1 cellular context compared by ENCODE assay signal in the genomic region with DNA sequence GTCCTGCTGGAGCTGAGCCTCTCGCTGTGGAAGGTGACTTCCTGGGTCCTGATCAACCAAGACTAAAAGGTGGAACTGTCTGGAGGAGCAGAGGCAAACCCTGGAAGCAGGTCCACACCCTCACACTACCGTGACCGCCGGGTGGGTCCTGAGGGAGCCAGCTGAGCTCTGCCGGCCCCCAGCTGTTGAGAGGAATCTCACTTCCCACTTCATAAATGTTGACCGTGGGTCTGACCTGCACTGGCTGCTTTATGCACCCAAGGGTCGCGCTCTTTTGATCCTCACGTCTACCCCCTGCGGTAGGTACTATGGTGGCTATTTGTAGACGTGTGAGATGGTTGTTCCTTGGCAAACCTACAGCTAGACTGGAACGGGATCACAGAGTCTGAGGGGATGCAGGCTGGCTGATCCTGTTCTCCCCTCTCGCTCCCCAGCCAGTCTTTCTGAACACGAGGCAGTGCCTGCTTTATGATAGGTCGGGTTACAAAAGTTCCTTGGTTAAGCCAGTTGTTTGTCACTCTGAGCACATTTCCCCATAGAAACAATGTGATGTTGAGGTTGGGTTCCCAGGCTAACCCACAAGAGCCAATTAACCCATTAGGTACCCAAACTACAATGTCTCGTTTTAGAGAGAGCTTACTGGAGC.
TF ChIP-seq lines count a peak whose summit lies in the region.

No MANE protein-coding gene starts in this region.

TF ChIP-seq in GM23338, 12 proteins besides CTCF, POLR2A, EP300 and RAD21:
- TF ChIP-seq, protein P1, sequence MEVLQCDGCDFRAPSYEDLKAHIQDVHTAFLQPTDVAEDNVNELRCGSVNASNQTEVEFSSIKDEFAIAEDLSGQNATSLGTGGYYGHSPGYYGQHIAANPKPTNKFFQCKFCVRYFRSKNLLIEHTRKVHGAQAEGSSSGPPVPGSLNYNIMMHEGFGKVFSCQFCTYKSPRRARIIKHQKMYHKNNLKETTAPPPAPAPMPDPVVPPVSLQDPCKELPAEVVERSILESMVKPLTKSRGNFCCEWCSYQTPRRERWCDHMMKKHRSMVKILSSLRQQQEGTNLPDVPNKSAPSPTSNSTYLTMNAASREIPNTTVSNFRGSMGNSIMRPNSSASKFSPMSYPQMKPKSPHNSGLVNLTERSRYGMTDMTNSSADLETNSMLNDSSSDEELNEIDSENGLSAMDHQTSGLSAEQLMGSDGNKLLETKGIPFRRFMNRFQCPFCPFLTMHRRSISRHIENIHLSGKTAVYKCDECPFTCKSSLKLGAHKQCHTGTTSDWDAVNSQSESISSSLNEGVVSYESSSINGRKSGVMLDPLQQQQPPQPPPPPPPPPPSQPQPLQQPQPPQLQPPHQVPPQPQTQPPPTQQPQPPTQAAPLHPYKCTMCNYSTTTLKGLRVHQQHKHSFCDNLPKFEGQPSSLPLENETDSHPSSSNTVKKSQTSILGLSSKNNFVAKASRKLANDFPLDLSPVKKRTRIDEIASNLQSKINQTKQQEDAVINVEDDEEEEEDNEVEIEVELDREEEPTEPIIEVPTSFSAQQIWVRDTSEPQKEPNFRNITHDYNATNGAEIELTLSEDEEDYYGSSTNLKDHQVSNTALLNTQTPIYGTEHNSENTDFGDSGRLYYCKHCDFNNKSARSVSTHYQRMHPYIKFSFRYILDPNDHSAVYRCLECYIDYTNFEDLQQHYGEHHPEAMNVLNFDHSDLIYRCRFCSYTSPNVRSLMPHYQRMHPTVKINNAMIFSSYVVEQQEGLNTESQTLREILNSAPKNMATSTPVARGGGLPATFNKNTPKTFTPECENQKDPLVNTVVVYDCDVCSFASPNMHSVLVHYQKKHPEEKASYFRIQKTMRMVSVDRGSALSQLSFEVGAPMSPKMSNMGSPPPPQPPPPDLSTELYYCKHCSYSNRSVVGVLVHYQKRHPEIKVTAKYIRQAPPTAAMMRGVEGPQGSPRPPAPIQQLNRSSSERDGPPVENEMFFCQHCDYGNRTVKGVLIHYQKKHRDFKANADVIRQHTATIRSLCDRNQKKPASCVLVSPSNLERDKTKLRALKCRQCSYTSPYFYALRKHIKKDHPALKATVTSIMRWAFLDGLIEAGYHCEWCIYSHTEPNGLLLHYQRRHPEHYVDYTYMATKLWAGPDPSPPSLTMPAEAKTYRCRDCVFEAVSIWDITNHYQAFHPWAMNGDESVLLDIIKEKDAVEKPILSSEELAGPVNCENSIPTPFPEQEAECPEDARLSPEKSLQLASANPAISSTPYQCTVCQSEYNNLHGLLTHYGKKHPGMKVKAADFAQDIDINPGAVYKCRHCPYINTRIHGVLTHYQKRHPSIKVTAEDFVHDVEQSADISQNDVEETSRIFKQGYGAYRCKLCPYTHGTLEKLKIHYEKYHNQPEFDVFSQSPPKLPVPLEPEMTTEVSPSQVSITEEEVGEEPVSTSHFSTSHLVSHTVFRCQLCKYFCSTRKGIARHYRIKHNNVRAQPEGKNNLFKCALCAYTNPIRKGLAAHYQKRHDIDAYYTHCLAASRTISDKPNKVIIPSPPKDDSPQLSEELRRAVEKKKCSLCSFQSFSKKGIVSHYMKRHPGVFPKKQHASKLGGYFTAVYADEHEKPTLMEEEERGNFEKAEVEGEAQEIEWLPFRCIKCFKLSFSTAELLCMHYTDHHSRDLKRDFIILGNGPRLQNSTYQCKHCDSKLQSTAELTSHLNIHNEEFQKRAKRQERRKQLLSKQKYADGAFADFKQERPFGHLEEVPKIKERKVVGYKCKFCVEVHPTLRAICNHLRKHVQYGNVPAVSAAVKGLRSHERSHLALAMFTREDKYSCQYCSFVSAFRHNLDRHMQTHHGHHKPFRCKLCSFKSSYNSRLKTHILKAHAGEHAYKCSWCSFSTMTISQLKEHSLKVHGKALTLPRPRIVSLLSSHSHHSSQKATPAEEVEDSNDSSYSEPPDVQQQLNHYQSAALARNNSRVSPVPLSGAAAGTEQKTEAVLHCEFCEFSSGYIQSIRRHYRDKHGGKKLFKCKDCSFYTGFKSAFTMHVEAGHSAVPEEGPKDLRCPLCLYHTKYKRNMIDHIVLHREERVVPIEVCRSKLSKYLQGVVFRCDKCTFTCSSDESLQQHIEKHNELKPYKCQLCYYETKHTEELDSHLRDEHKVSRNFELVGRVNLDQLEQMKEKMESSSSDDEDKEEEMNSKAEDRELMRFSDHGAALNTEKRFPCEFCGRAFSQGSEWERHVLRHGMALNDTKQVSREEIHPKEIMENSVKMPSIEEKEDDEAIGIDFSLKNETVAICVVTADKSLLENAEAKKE (CRISPR knock-in tag; IDR thresholded peaks at IDR 0.05), result no peak
- TF ChIP-seq, protein P2, sequence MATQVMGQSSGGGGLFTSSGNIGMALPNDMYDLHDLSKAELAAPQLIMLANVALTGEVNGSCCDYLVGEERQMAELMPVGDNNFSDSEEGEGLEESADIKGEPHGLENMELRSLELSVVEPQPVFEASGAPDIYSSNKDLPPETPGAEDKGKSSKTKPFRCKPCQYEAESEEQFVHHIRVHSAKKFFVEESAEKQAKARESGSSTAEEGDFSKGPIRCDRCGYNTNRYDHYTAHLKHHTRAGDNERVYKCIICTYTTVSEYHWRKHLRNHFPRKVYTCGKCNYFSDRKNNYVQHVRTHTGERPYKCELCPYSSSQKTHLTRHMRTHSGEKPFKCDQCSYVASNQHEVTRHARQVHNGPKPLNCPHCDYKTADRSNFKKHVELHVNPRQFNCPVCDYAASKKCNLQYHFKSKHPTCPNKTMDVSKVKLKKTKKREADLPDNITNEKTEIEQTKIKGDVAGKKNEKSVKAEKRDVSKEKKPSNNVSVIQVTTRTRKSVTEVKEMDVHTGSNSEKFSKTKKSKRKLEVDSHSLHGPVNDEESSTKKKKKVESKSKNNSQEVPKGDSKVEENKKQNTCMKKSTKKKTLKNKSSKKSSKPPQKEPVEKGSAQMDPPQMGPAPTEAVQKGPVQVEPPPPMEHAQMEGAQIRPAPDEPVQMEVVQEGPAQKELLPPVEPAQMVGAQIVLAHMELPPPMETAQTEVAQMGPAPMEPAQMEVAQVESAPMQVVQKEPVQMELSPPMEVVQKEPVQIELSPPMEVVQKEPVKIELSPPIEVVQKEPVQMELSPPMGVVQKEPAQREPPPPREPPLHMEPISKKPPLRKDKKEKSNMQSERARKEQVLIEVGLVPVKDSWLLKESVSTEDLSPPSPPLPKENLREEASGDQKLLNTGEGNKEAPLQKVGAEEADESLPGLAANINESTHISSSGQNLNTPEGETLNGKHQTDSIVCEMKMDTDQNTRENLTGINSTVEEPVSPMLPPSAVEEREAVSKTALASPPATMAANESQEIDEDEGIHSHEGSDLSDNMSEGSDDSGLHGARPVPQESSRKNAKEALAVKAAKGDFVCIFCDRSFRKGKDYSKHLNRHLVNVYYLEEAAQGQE (IDR thresholded peaks at IDR 0.05; ENCODE audit: unreplicated experiment), result no peak
- no peak for TF ChIP-seq ZNF114 (CRISPR knock-in tag; IDR thresholded peaks at IDR 0.05)
- TF ChIP-seq, protein P3, sequence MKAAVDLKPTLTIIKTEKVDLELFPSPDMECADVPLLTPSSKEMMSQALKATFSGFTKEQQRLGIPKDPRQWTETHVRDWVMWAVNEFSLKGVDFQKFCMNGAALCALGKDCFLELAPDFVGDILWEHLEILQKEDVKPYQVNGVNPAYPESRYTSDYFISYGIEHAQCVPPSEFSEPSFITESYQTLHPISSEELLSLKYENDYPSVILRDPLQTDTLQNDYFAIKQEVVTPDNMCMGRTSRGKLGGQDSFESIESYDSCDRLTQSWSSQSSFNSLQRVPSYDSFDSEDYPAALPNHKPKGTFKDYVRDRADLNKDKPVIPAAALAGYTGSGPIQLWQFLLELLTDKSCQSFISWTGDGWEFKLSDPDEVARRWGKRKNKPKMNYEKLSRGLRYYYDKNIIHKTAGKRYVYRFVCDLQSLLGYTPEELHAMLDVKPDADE (IDR thresholded peaks at IDR 0.05), result no peak
- no peak for TF ChIP-seq NANOG (IDR thresholded peaks at IDR 0.05; ENCODE audit: borderline replicate concordance)
- TF ChIP-seq ZNF331 (CRISPR knock-in tag; IDR thresholded peaks at IDR 0.05; ENCODE audit: low read depth), result no peak
- no peak for TF ChIP-seq EZH2phosphoT487 (IDR thresholded peaks at IDR 0.05; ENCODE audit: unreplicated experiment)
- TF ChIP-seq STAT1 (IDR thresholded peaks at IDR 0.05; ENCODE audit: unreplicated experiment), result no peak
- no peak for TF ChIP-seq CREB1 (CRISPR knock-in tag; IDR thresholded peaks at IDR 0.05; ENCODE audit: low read depth)
- TF ChIP-seq EZH2 (IDR thresholded peaks at IDR 0.05; ENCODE audit: low read depth, unreplicated experiment), result no peak
- TF ChIP-seq JUNB (IDR thresholded peaks at IDR 0.05; ENCODE audit: unreplicated experiment), result no peak
- TF ChIP-seq POLR2AphosphoS5 (IDR thresholded peaks at IDR 0.05; ENCODE audit: low read depth), result no peak
